30 cellular contexts compared by ENCODE assay signal in genomic region chr18:32798209-32798960, GRCh38. TPM values are rescaled to one million over a fixed set of nuclear protein-coding genes. Genes with fewer than 3 reads are reported as not detected.
"Had no signal": no experiment of that assay in that cellular context is flagged by ENCODE, and none has a peak within 500 bp of the region (broad histone marks: within the 10 kb centered on the region; RNA-seq: fewer than 3 reads in every experiment).

No MANE protein-coding gene starts in this region.

- H3K27ac ChIP-seq: colonic mucosa, epithelial cell of prostate, esophagus squamous epithelium, gastrocnemius medialis, heart right ventricle, left lung, lower lobe of right lung had no signal

- H3K27me3 Mint-ChIP-seq: dendritic cell treated with granulocyte-macrophage colony-stimulating factor and Interleukin-4, amounts not matched to agents 40 ng/mL and 50 ng/mL, for 4 days; effector memory CD8-positive, alpha-beta T cell; naive B cell had no signal

- H3K36me3 ChIP-seq: colonic mucosa, esophagus squamous epithelium, gastrocnemius medialis, heart right ventricle, left lung, lower lobe of right lung had no signal

- H3K36me3 Mint-ChIP-seq: mesothelial cell of epicardium had no signal

- H3K4me1 Mint-ChIP-seq: mesothelial cell of epicardium had no signal

- H3K4me1 ChIP-seq: colonic mucosa, esophagus squamous epithelium, gastrocnemius medialis, heart right ventricle, left lung, lower lobe of right lung had no signal

- ATAC-seq: effector memory CD8-positive, alpha-beta T cell; esophagus mucosa; gastrocnemius medialis; heart right ventricle; left cardiac atrium; left lung; left ventricle myocardium superior; lower lobe of right lung; mucosa of descending colon had no signal

- H3K4me3 Mint-ChIP-seq: dendritic cell treated with granulocyte-macrophage colony-stimulating factor and Interleukin-4, amounts not matched to agents 40 ng/mL and 50 ng/mL, for 4 days; effector memory CD8-positive, alpha-beta T cell; endodermal cell; mesothelial cell of epicardium had no signal

- H3K27me3 ChIP-seq: colonic mucosa, esophagus squamous epithelium, gastrocnemius medialis, left lung had no signal

- H3K27ac Mint-ChIP-seq: dendritic cell treated with granulocyte-macrophage colony-stimulating factor and Interleukin-4, amounts not matched to agents 40 ng/mL and 50 ng/mL, for 4 days; effector memory CD8-positive, alpha-beta T cell; endodermal cell; mesothelial cell of epicardium had no signal

- DNase-seq: colonic mucosa; cortex of kidney; effector CD8-positive, alpha-beta T cell; effector memory CD8-positive, alpha-beta T cell; endodermal cell; erythroblast; esophagus squamous epithelium; foreskin fibroblast; foreskin melanocyte; gastrocnemius medialis; glutamatergic neuron; head of caudate nucleus; heart right ventricle; hippocampal formation; left cardiac atrium; left lung; left ventricle myocardium superior; lower lobe of right lung; mesenchymal stem cell; mucosa of descending colon; naive B cell had no signal

- FAIRE-seq: endometrium, islet of Langerhans, keratinocyte had no signal

- H3K4me3 ChIP-seq: colonic mucosa, esophagus squamous epithelium, gastrocnemius medialis, heart right ventricle, left lung, lower lobe of right lung, mucosa of descending colon had no signal

- H3K9me3 ChIP-seq: colonic mucosa, gastrocnemius medialis had no signal

RNA-seq across cellular contexts. Expression of gene KLHL14, which starts 25.6 kb away (rescaled TPM):
- total RNA-seq: lower leg skin, myocyte had no signal
- polyA plus RNA-seq: keratinocyte had no signal
